28 cellular contexts compared by ENCODE assay signal in genomic region chr6:52133326-52133725, GRCh38. TPM values are rescaled to one million over a fixed set of nuclear protein-coding genes. Genes with fewer than 3 reads are reported as not detected.
"Had no signal": no experiment of that assay in that cellular context is flagged by ENCODE, and none has a peak within 500 bp of the region (broad histone marks: within the 10 kb centered on the region; RNA-seq: fewer than 3 reads in every experiment).

No MANE protein-coding gene starts in this region.

- DNase-seq: dermis blood vessel endothelial cell; dorsolateral prefrontal cortex; effector CD4-positive, alpha-beta T cell; effector memory CD4-positive, alpha-beta T cell; erythroblast; esophagus squamous epithelium; foreskin fibroblast; foreskin melanocyte; gastrocnemius medialis; glutamatergic neuron; head of caudate nucleus; heart right ventricle; hippocampal formation; left cardiac atrium; left lung; left ventricle myocardium superior; lower lobe of right lung; mesendoderm; midbrain had no signal

- ATAC-seq: esophagus mucosa, gastrocnemius medialis, heart right ventricle, left cardiac atrium, left lung, left ventricle myocardium superior, lower lobe of right lung had no signal

RNA-seq across cellular contexts. Expression of gene PKHD1, which starts 45.9 kb away (rescaled TPM):
- total RNA-seq: left cardiac atrium, left ventricle myocardium superior, lung microvascular endothelial cell had no signal

RNA-seq across cellular contexts. Expression of gene IL17A, which starts 52.8 kb away (rescaled TPM):
- total RNA-seq: cerebellum, dermis blood vessel endothelial cell, dorsolateral prefrontal cortex, esophagus mucosa, esophagus squamous epithelium, gastrocnemius medialis, glomerular endothelial cell, heart right ventricle, kidney epithelial cell, left cardiac atrium, left lung, left ventricle myocardium superior, lower leg skin, lower lobe of right lung, lung microvascular endothelial cell, mononuclear cell, mucosa of gallbladder had no signal
- polyA plus RNA-seq: heart right ventricle, keratinocyte had no signal
